In genomic region chr1:94250341-94250740, GRCh38 we compare ENCODE assay signal across 18 cellular contexts. TPM values are rescaled to one million over a fixed set of nuclear protein-coding genes. Genes with fewer than 3 reads are reported as not detected.
"Had no signal": no experiment of that assay in that cellular context is flagged by ENCODE, and none has a peak within 500 bp of the region (broad histone marks: within the 10 kb centered on the region; RNA-seq: fewer than 3 reads in every experiment).

No MANE protein-coding gene starts in this region.

- H2AFZ ChIP-seq: neural progenitor cell had no signal

- H3K27me3 ChIP-seq: sigmoid colon, tibial nerve had no signal

- DNase-seq: activated CD4-positive, alpha-beta T cell treated with anti-CD3 and anti-CD28 coated beads, Interleukin-2, amount 10 ng/mL, durations not matched to agents 24 days and 14 days; activated CD4-positive, CD25-positive, alpha-beta regulatory T cell; activated CD8-positive, alpha-beta memory T cell treated with anti-CD3 and anti-CD28 coated beads, Interleukin-2, amount 50 U/mL, for 48 hours; activated gamma-delta T cell; activated T-cell treated with anti-CD3 and anti-CD28 coated beads, Interleukin-2, amount 50 U/mL, for 72 hours; caudate nucleus; hippocampal formation; kidney; midbrain; sigmoid colon; stimulated activated CD4-positive, alpha-beta T cell treated with anti-CD3 and anti-CD28 coated beads, Interleukin-1b, Interleukin-23, amount 100 ng/mL, for 48 hours had no signal

- H3K9me3 ChIP-seq: esophagus muscularis mucosa, sigmoid colon, tibial nerve had no signal

- ATAC-seq: activated naive CD4-positive, alpha-beta T cell treated with anti-CD3 and anti-CD28 coated beads, Interleukin-2, amount 50 U/mL, for 72 hours; activated T-cell treated with anti-CD3 and anti-CD28 coated beads, Interleukin-2, amount 50 U/mL, for 72 hours had no signal

- FAIRE-seq: colon, endometrium, kidney had no signal

- H3K36me3 ChIP-seq: esophagus muscularis mucosa, neural progenitor cell, sigmoid colon, tibial nerve had no signal

- H3K9ac ChIP-seq: neural progenitor cell had no signal

- H3K27ac ChIP-seq: esophagus muscularis mucosa, neural progenitor cell, sigmoid colon, tibial nerve had no signal

- H3K4me3 ChIP-seq: esophagus muscularis mucosa, neural progenitor cell, sigmoid colon, tibial nerve had no signal

- H3K4me2 ChIP-seq: neural progenitor cell had no signal

RNA-seq across cellular contexts. Expression of gene ARHGAP29, which starts 13.0 kb away (rescaled TPM):
- total RNA-seq: activated CD4-positive, alpha-beta T cell treated with anti-CD3 and anti-CD28 coated beads, Interleukin-2, amount 10 ng/mL, durations not matched to agents 24 days and 14 days; T-helper 2 cell treated with Interferon-gamma antibody and Interleukin-4, amounts not matched to agents 100 ng/mL and 5 ng/mL, for 36 hours had no signal
